11 cellular contexts compared by ENCODE assay signal in the genomic region with DNA sequence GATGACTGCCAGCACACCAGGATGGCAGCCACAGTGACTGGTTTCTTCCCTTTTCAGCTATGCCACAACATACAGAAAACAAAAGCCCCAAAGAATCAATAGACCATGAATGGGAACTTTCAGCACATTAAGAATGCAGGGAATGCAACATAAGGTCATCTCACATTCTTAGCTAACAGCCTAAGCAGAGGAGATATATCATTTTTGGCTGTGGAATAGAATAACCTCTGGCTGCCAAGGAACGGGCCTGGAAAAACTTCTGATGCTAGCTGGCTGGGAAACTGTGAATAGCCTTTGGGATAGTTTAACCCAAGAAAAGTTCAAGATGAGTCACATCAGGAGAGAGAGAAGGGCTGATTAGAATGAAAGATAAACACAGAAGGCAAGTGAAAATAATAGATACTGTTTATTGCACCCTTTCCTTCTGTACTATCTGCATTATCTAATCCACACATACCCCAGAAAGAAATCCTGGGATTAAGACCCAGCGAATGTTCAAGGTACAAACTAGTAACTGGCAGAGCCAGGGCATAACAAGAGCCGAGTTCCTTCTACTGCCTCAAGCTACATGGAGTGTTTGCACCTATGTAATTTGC.
DNase-seq lines count a peak whose midpoint lies in the region; ATAC-seq, FAIRE-seq and TF ChIP-seq lines count a peak whose summit lies in the region.
"Had no signal": no experiment of that assay in that cellular context is flagged by ENCODE, and none has a peak within 500 bp of the region (broad histone marks: within the 10 kb centered on the region; RNA-seq: fewer than 3 reads in every experiment).

No MANE protein-coding gene starts in this region.

- H3K4me3 ChIP-seq in cardiac muscle cell (no peak overlapping the region), body of pancreas (no peak overlapping the region), keratinocyte (ENCODE audit: control insufficient read depth in 2 of 3, extremely low read depth in 1 of 3, insufficient read depth in 2 of 3, low read depth in 1 of 3, low read length in 3 of 3) (no peak overlapping the region), aorta (ENCODE audit: low read length in 2 of 2) (no peak overlapping the region)
- H3K4me3 ChIP-seq: BLaER1, upper lobe of left lung had no signal

- no peak for TF ChIP-seq CTCF in cardiac muscle cell (IDR thresholded peaks at IDR 0.05; ENCODE audit: low read depth, low read length)
- no peak for TF ChIP-seq CTCF in body of pancreas (IDR thresholded peaks at IDR 0.05)
- TF ChIP-seq CTCF in keratinocyte (optimal IDR thresholded peaks at IDR 0.05 in 1 of 3, IDR thresholded peaks at IDR 0.05 in 1 of 3, conservative IDR thresholded peaks at IDR 0.05 in 1 of 3; ENCODE audit: extremely low read depth in 1 of 3, insufficient read depth in 2 of 3, low read length in 3 of 3): no peak

- no peaks in the 10 kb centered on the region for H3K9me3 ChIP-seq in cardiac muscle cell (ENCODE audit: low read depth)
- H3K9me3 ChIP-seq in body of pancreas: no peaks in the 10 kb centered on the region
- no peaks in the 10 kb centered on the region for H3K9me3 ChIP-seq in keratinocyte (ENCODE audit: control insufficient read depth, low read depth, low read length)
- H3K9me3 ChIP-seq in aorta (ENCODE audit: control insufficient read depth, low read length): no peaks in the 10 kb centered on the region
- H3K9me3 ChIP-seq: BLaER1, upper lobe of left lung had no signal

- H3K79me2 ChIP-seq in keratinocyte (ENCODE audit: control insufficient read depth, insufficient read depth, low read length): no peaks in the 10 kb centered on the region
- H3K79me2 ChIP-seq: parathyroid adenoma had no signal

- 62 to 68% methylated on average over 3 of the region's 3 CpGs for WGBS in body of pancreas, 2 donors
- WGBS in aorta, 2 donors: 27 to 37% methylated on average over 3 of the region's 3 CpGs

- no peaks in the 10 kb centered on the region for H4K20me1 ChIP-seq in keratinocyte (ENCODE audit: control insufficient read depth, extremely low read depth, insufficient read depth, low read length)
- H4K20me1 ChIP-seq: BLaER1 had no signal

- peak overlapping the region; percentile 35 for H2AFZ ChIP-seq in keratinocyte (ENCODE audit: control insufficient read depth, low read length)
- H2AFZ ChIP-seq: parathyroid adenoma had no signal

- intact Hi-C loops in cardiac septum (cut with DNase I): no loop called here
- intact Hi-C loops in body of pancreas (cut with DNase I): no loop called here
- intact Hi-C loops in aorta (cut with DNase I): no loop called here

- H3K36me3 ChIP-seq in cardiac muscle cell (no peaks in the 10 kb centered on the region), body of pancreas (replicated peaks in 1 of 2; ENCODE audit: insufficient read depth in 1 of 2, low read depth in 2 of 2) (no peaks in the 10 kb centered on the region), keratinocyte (ENCODE audit: control insufficient read depth in 2 of 2, extremely low read depth in 1 of 2, insufficient read depth in 2 of 2, low read length in 2 of 2) (no peaks in the 10 kb centered on the region), aorta (ENCODE audit: control insufficient read depth in 1 of 2, insufficient read depth in 2 of 2, low read length in 1 of 2) (no peaks in the 10 kb centered on the region)
- H3K36me3 ChIP-seq: BLaER1, upper lobe of left lung had no signal

- H3K27me3 ChIP-seq in cardiac muscle cell (no peaks in the 10 kb centered on the region), body of pancreas (no peaks in the 10 kb centered on the region), keratinocyte (ENCODE audit: control insufficient read depth, extremely low read depth, insufficient read depth, low read length) (no peaks in the 10 kb centered on the region), aorta (ENCODE audit: control insufficient read depth in 1 of 2, insufficient read depth in 2 of 2, low read length in 1 of 2) (peaks cover 0 to 2% of the 10 kb centered on the region in 2 donors)
- H3K27me3 ChIP-seq: BLaER1, upper lobe of left lung had no signal

- no peak for TF ChIP-seq POLR2A in body of pancreas (IDR thresholded peaks at IDR 0.05)

- H3K4me1 ChIP-seq in cardiac muscle cell (ENCODE audit: low read depth) (peaks cover 8% of the 10 kb centered on the region), body of pancreas (no peaks in the 10 kb centered on the region), keratinocyte (ENCODE audit: control insufficient read depth, extremely low read depth, insufficient read depth, low read length) (peaks cover 12% of the 10 kb centered on the region), aorta (ENCODE audit: control insufficient read depth in 1 of 2, insufficient read depth in 2 of 2, low read length in 2 of 2) (no peaks in the 10 kb centered on the region)
- H3K4me1 ChIP-seq: BLaER1, parathyroid adenoma had no signal

- ATAC-seq in body of pancreas: peak; percentile 21
- peak; percentile 72 for ATAC-seq in aorta (ENCODE audit: low FRiP score)
- ATAC-seq in HG02759 (IDR thresholded peaks at IDR 0.05; ENCODE audit: unreplicated experiment): no peak
- ATAC-seq in GM18517 (IDR thresholded peaks at IDR 0.05; ENCODE audit: unreplicated experiment): no peak

- H3K27ac ChIP-seq in cardiac muscle cell: peak overlapping the region; percentile 67
- no peak overlapping the region for H3K27ac ChIP-seq in body of pancreas
- peak overlapping the region; percentile 24 for H3K27ac ChIP-seq in keratinocyte (ENCODE audit: control insufficient read depth, insufficient read depth, low read length)
- H3K27ac ChIP-seq in aorta (ENCODE audit: low read depth in 1 of 2, low read length in 2 of 2): no peak overlapping the region
- H3K27ac ChIP-seq: BLaER1, parathyroid adenoma, upper lobe of left lung had no signal

- FAIRE-seq in keratinocyte (lab: Jason Lieb, UNC): peak; percentile 89

- dilution Hi-C loops in keratinocyte (cut with MboI; ENCODE audit: extremely low pct_ligation_motif_present, low sequenced_read_pairs): no loop called here

- H3K4me2 ChIP-seq in keratinocyte (ENCODE audit: control insufficient read depth, extremely low read depth, insufficient read depth, low read depth, low read length): peak overlapping the region; percentile 52
- H3K4me2 ChIP-seq: BLaER1 had no signal

- no peaks in the 10 kb centered on the region for H3K9me1 ChIP-seq in keratinocyte (ENCODE audit: control insufficient read depth, extremely low read depth, insufficient read depth, low read length)

- DNase-seq in cardiac muscle cell (ENCODE audit: low read depth in 1 of 2, low spot score in 1 of 2): peak in 1 of 2 donors; percentile 92
- no peak for DNase-seq in cardiac septum (ENCODE audit: low spot score)
- DNase-seq in body of pancreas: peak in 1 of 4 donors; percentile 14
- peak; percentile 30 for DNase-seq in keratinocyte (ENCODE audit: low read depth, low spot score)
- DNase-seq in aorta: peak in 1 of 2 donors; percentile 43
- DNase-seq in activated effector memory CD4-positive, alpha-beta T cell treated with Interleukin-2 at 50 U/mL for 16 hours: no peak
- DNase-seq: upper lobe of left lung had no signal

- no peak overlapping the region for H3K9ac ChIP-seq in keratinocyte (ENCODE audit: control insufficient read depth, extremely low read depth, insufficient read depth, low read length)
- H3K9ac ChIP-seq: BLaER1, parathyroid adenoma had no signal

Comparison
In these comparisons a context has a peak if more than half of its experiments do, and no peak if none do; other contexts are left out.
1. H3K27ac ChIP-seq: peak in cardiac muscle cell (single experiment) and keratinocyte (single experiment); none in body of pancreas (0 of 4) and aorta (0 of 2).
2. ATAC-seq: peak in body of pancreas (single experiment) and aorta (single experiment); none in HG02759 (single experiment) and GM18517 (single experiment).